27 cellular contexts compared by ENCODE assay signal in the genomic region with DNA sequence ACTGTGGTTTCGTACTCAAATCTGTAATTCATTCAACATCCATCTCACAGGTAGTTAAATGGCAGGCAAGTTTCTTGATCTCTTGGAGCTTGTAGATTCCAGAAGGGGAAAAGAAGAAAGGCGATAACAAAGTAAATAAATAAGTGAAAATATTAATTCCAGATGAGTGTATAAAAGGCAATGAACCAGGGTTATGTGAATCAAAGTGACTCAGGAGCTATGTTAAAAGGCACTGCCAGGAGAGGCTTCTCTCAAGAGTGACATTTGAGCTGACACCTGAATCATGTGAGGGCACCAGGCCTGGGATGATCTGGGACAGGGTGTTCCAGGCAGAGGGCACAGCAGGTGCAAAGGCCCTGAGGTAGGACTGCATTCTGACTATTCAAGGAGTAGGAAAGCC.
"Had no signal": no experiment of that assay in that cellular context is flagged by ENCODE, and none has a peak within 500 bp of the region (broad histone marks: within the 10 kb centered on the region; RNA-seq: fewer than 3 reads in every experiment).

No MANE protein-coding gene starts in this region.

- H3K4me3 ChIP-seq: left lung, lower lobe of right lung, pancreas, prostate gland, skin epidermis, stomach, testis, thyroid gland, transverse colon, upper lobe of left lung, vagina had no signal

- H3K9me3 Mint-ChIP-seq: naive thymus-derived CD8-positive, alpha-beta T cell; nephron; neural crest cell; stimulated activated naive B cell treated with anti-CD40 and anti-IgM and Interleukin-4, amounts not matched to agents 10 μg/mL and 1 μg/mL and 100 μg/mL, for 72 hours had no signal

- H3K4me1 Mint-ChIP-seq: nephron had no signal

- H3K27ac Mint-ChIP-seq: naive thymus-derived CD8-positive, alpha-beta T cell; nephron; stimulated activated naive B cell treated with anti-CD40 and anti-IgM and Interleukin-4, amounts not matched to agents 10 μg/mL and 1 μg/mL and 100 μg/mL, for 72 hours had no signal

- H3K27me3 ChIP-seq: left lung, pancreas, stomach, testis, thyroid gland, transverse colon, upper lobe of left lung, vagina had no signal

- H3K27me3 Mint-ChIP-seq: naive thymus-derived CD8-positive, alpha-beta T cell; stimulated activated naive B cell treated with anti-CD40 and anti-IgM and Interleukin-4, amounts not matched to agents 10 μg/mL and 1 μg/mL and 100 μg/mL, for 72 hours had no signal

- ATAC-seq: left colon; left lung; lower lobe of right lung; naive thymus-derived CD8-positive, alpha-beta T cell; pancreas; right cardiac atrium; sciatic nerve; stimulated activated naive B cell treated with anti-CD40 and anti-IgM and Interleukin-4, amounts not matched to agents 10 μg/mL and 1 μg/mL and 100 μg/mL, for 72 hours; stimulated activated naive CD8-positive, alpha-beta T cell treated with anti-CD3 and anti-CD28 coated beads, Interleukin-15, Interleukin-2, amounts not matched to agents 100 U/mL and 50 U/mL, for 24 hours had no signal

- H3K36me3 ChIP-seq: pancreas, prostate gland, thyroid gland, transverse colon, vagina had no signal

- H3K4me1 ChIP-seq: left lung, lower lobe of right lung, pancreas, prostate gland, stomach, testis, thyroid gland, transverse colon, upper lobe of left lung, vagina had no signal

- H3K4me3 Mint-ChIP-seq: naive thymus-derived CD8-positive, alpha-beta T cell; nephron; neural crest cell; stimulated activated naive B cell treated with anti-CD40 and anti-IgM and Interleukin-4, amounts not matched to agents 10 μg/mL and 1 μg/mL and 100 μg/mL, for 72 hours had no signal

- H3K9me3 ChIP-seq: left lung, lower lobe of right lung, pancreas, prostate gland, stomach, testis, thyroid gland, transverse colon, upper lobe of left lung, vagina had no signal

- H3K27ac ChIP-seq: left lung, lower lobe of right lung, pancreas, prostate gland, skin epidermis, stomach, testis, thyroid gland, transverse colon, upper lobe of left lung, vagina had no signal

- DNase-seq: hippocampal formation; kidney glomerular epithelial cell; left colon; left lung; lower lobe of right lung; mammary epithelial cell; mesenchymal stem cell; naive thymus-derived CD8-positive, alpha-beta T cell; nucleus accumbens; pancreas; posterior cingulate gyrus; retina; right cardiac atrium; stimulated activated CD4-positive, alpha-beta T cell treated with anti-CD3 and anti-CD28 coated beads, Interleukin-4, amount 100 ng/mL, for 24 hours; stimulated activated naive B cell treated with anti-CD40 and anti-IgM and Interleukin-4, amounts not matched to agents 10 μg/mL and 1 μg/mL and 100 μg/mL, for 72 hours; stimulated activated naive CD8-positive, alpha-beta T cell treated with anti-CD3 and anti-CD28 coated beads, Interleukin-15, Interleukin-2, amounts not matched to agents 100 U/mL and 50 U/mL, for 24 hours; stomach; testis; thyroid gland; transverse colon; upper lobe of left lung had no signal
